8 cellular contexts compared by ENCODE assay signal in the genomic region with DNA sequence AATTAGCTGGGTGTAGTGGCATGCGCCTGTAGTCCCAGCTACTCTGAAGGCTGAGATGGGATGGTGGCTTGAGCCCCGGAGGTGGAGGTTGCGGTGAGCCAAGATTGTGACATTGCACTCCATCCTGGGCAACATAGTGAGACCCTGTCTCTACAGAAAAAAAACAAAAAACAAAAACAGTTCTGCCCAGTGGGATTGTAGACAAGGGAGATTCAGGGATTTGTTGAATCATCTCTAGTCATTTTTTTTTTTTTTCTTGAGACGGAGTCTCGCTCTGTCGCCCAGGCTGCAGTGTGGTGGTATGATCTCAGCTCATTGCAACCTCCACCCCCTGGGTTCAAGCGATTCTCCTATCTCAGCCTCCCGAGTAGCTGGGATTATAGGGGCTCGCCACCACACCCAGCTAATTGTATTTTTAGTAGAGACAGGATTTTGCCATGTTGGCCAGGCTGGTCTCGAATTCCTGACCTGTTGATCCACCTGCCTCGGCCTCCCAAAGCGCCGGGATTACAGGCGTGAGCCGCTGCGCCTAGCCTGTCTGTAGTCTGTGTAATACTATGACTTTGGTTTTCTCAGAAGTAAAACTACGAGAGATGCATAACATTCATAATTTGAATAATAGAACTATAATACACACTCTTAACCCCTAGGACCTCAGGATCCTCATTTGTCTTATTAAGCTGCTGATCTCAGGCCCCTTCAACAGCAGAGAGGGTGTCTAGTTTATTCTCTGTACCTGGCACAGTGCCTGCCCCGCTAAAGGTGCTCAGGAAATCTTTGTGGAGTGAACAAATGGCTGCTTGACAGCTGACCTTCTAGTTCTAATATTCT. TPM values are rescaled to one million over a fixed set of nuclear protein-coding genes. Genes with fewer than 3 reads are reported as not detected.
DNase-seq lines count a peak whose midpoint lies in the region; ATAC-seq and TF ChIP-seq lines count a peak whose summit lies in the region.

No MANE protein-coding gene starts in this region.

- no CpG with 5 or more reads among the region's 18 CpGs for WGBS in iPS DF 6.9 (ENCODE audit: insufficient coverage, insufficient read length)
- WGBS in spleen, 5 donors: 78 to 88% (median 83%) methylated on average over 18 of the region's 18 CpGs

- no peak for ATAC-seq in activated B cell treated with CpG ODN at 0.5 μM for 24 hours (ENCODE audit: low read depth)
- ATAC-seq in GM21526 (IDR thresholded peaks at IDR 0.05; ENCODE audit: low FRiP score, unreplicated experiment): no peak
- no peak for ATAC-seq in GM18861 (IDR thresholded peaks at IDR 0.05; ENCODE audit: unreplicated experiment)

- TF ChIP-seq POLR2A in spleen (IDR thresholded peaks at IDR 0.05): no peak

- H3K4me1 Mint-ChIP-seq in activated B cell treated with CpG ODN at 0.5 μM for 24 hours: peaks cover 37% of the 10 kb centered on the region

- H3K4me1 ChIP-seq in iPS DF 6.9 (ENCODE audit: control insufficient read depth, insufficient read depth, low read length) (peaks cover 6% of the 10 kb centered on the region), spleen (peaks cover 24 to 86% (median 48%) of the 10 kb centered on the region in 6 donors)

- peak overlapping the region; percentile 52 for H3K27ac ChIP-seq in iPS DF 6.9 (ENCODE audit: low read length)
- H3K27ac ChIP-seq in spleen: peak overlapping the region; percentile 92 to 99 (median 98)

- no peaks in the 10 kb centered on the region for H3K27me3 Mint-ChIP-seq in activated B cell treated with CpG ODN at 0.5 μM for 24 hours

- POLR2A ChIA-PET in activated B cell treated with CpG ODN at 0.5 μM for 24 hours (lab: Charles Lee): interaction anchor here (0.5 to 1.6 kb wide), 11 partner anchors 10 to 295 kb away, joined by 3 to 10 read pairs (median 5); a partner anchor contains a TSS

- DNase-seq in NCI-H510A treated with DMSO at 0.1 percent for 48 hours (lab: John Stamatoyannopoulos, UW) (peak; percentile 7), NCI-H510A (lab: John Stamatoyannopoulos, UW) (no peak), activated B cell treated with CpG ODN at 0.5 μM for 24 hours (no peak), iPS DF 6.9 (ENCODE audit: low read depth, low spot score) (no peak), spleen (no peak)
- no peak for DNase-seq in activated CD8-positive, alpha-beta memory T cell treated with anti-CD3 and anti-CD28 coated beads for 24 hours

- peak overlapping the region; percentile 58; the same call in 1 of the 2 replicates for H3K4me3 ChIP-seq in iPS DF 6.9 (ENCODE audit: low read length)
- peak overlapping the region; percentile 67 to 92 (median 76) for H3K4me3 ChIP-seq in spleen

- peak overlapping the region; percentile 100 for H3K27ac Mint-ChIP-seq in activated B cell treated with CpG ODN at 0.5 μM for 24 hours

- H3K9me3 ChIP-seq in iPS DF 6.9 (ENCODE audit: control insufficient read depth, insufficient read depth, low read length) (no peaks in the 10 kb centered on the region), spleen (no peaks in the 10 kb centered on the region)

- TF ChIP-seq CTCF in activated B cell treated with CpG ODN at 0.5 μM for 24 hours (IDR thresholded peaks at IDR 0.05) (no peak), spleen (IDR thresholded peaks at IDR 0.05 in 8 of 11, conservative IDR thresholded peaks at IDR 0.05 in 3 of 11) (no peak)

- H3K36me3 ChIP-seq in iPS DF 6.9 (ENCODE audit: control insufficient read depth, insufficient read depth, low read length): no peaks in the 10 kb centered on the region
- peaks cover 0 to 21% (median 0%) of the 10 kb centered on the region in 6 donors for H3K36me3 ChIP-seq in spleen

- CTCF ChIA-PET in activated B cell treated with CpG ODN at 0.5 μM for 24 hours (lab: Charles Lee): interaction anchor here (0.6 to 0.8 kb wide), 2 partner anchors 8 to 17 kb away, joined by 3 read pairs; no protein-coding TSS in a partner anchor

- peak overlapping the region; percentile 100 for H3K4me3 Mint-ChIP-seq in activated B cell treated with CpG ODN at 0.5 μM for 24 hours

- intact Hi-C loops in activated B cell treated with CpG ODN at 0.5 μM for 24 hours (cut with micrococcal nuclease) (no loop called here), spleen (cut with DNase I; ENCODE audit: low total_unique reads) (no loop called here)

- H3K27me3 ChIP-seq in iPS DF 6.9 (ENCODE audit: control insufficient read depth, insufficient read depth, low read length) (no peaks in the 10 kb centered on the region; the same call in 1 of the 2 replicates), spleen (replicated peaks in 1 of 7) (no peaks in the 10 kb centered on the region)

- H3K36me3 Mint-ChIP-seq in activated B cell treated with CpG ODN at 0.5 μM for 24 hours (ENCODE audit: low read depth): peaks cover 16% of the 10 kb centered on the region

- H3K9me3 Mint-ChIP-seq in activated B cell treated with CpG ODN at 0.5 μM for 24 hours: no peaks in the 10 kb centered on the region

RNA-seq across cellular contexts. Expression of a gene that starts 1.4 kb away (rescaled TPM):
- total RNA-seq in activated B cell treated with CpG ODN at 0.5 μM for 24 hours (22.7 and 23.2 TPM in 2 replicates), spleen (10 to 100 TPM in 5 of 7 donors, 1 to 10 TPM in 2; 6.0 to 20.8 (median 13.4) TPM)
- 10 to 100 TPM; 25.7 to 38.7 (median 34.8) TPM for polyA plus RNA-seq in spleen

RNA-seq across cellular contexts. Expression of a gene that starts 1.4 kb away (rescaled TPM):
- total RNA-seq in activated B cell treated with CpG ODN at 0.5 μM for 24 hours (23.3 and 25.8 TPM in 2 replicates), spleen (10 to 100 TPM; 36.0 to 60.2 (median 45.9) TPM)
- 1 to 10 TPM; 6.3 to 9.8 (median 6.8) TPM for polyA plus RNA-seq in spleen

RNA-seq across cellular contexts. Expression of a gene that starts 20.3 kb away (rescaled TPM):
- total RNA-seq in activated B cell treated with CpG ODN at 0.5 μM for 24 hours (11.4 and 14.1 TPM in 2 replicates), spleen (10 to 100 TPM in 2 of 7 donors, 1 to 10 TPM in 5; 6.7 to 12.0 (median 7.1) TPM)
- 10 to 100 TPM; 13.8 to 39.8 (median 31.2) TPM for polyA plus RNA-seq in spleen

RNA-seq across cellular contexts. Expression of a gene that starts 39.6 kb away (rescaled TPM):
- total RNA-seq in activated B cell treated with CpG ODN at 0.5 μM for 24 hours: 13.2 and 15.1 TPM in 2 replicates
- total RNA-seq in spleen: 10 to 100 TPM in 4 of 7 donors, 1 to 10 TPM in 3; 7.7 to 16.0 (median 10.3) TPM
- 10 to 100 TPM in 1 of 3 donors, 1 to 10 TPM in 2; 5.2 to 14.4 (median 7.3) TPM for polyA plus RNA-seq in spleen

RNA-seq across cellular contexts. Expression of a gene that starts 46.7 kb away (rescaled TPM):
- total RNA-seq in activated B cell treated with CpG ODN at 0.5 μM for 24 hours (not detected in 2 replicates), spleen (under 1 TPM in 4 of 7 donors, not detected in 3; 0.06 to 0.56 (median 0.20) TPM)
- polyA plus RNA-seq in spleen: under 1 TPM; 0.04 to 0.29 (median 0.05) TPM
